ENCODE assay signal across 1 cellular context in the genomic region with DNA sequence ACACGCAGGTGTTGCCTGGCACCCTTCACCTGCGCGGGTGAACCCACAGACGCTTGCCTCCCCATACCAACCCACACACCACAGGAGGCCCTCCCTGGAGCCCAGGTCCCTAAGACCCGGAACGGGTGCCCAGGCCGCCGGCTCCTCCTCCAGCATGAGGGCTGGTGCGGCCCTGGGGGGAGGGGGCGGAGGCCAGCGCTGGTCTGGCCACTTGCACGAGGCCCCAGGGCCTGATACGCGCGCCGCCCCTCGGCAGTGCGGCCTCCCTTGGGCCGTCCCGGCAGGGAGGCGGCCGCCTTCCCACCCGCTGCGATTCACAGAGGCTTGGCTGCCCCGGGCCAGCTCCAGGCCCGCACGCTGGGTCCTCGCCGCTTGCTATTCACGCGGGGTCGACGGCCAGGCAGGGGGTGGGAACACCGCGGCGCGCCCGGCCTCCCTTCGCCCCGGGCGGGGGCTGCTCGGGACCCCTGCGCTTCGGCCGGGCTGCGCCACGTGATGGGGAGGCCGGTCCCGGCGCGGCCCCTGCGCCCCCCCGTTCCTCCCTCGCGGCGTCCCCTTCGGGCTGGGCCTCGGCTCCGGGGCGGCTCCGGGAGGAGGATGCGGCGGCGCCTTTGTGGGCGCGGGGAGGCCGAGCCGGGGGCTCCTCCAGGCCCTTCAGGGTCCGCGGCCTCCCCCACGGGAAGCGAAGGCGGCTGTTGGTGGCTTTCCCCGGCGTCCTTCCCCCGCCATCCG.
TF ChIP-seq lines count a peak whose summit lies in the region.

No MANE protein-coding gene starts in this region.

TF ChIP-seq in HepG2, 621 proteins besides CTCF, POLR2A, EP300 and RAD21 (continued from another document and continues in another):
- TF ChIP-seq CBX2 (IDR thresholded peaks at IDR 0.05; ENCODE audit: low read depth, low read length) (no peak), CBX2 (CRISPR knock-in tag; IDR thresholded peaks at IDR 0.05; ENCODE audit: low read depth) (no peak), NCOA5 (CRISPR knock-in tag; IDR thresholded peaks at IDR 0.05) (no peak), ZNF138 (CRISPR knock-in tag; IDR thresholded peaks at IDR 0.05; ENCODE audit: low read depth) (no peak), CENPX (CRISPR knock-in tag; IDR thresholded peaks at IDR 0.05) (no peak), TEAD2 (CRISPR knock-in tag; IDR thresholded peaks at IDR 0.05) (peak; percentile 68; the same call in 1 of the 2 replicates), HNRNPL (IDR thresholded peaks at IDR 0.05; ENCODE audit: low read depth, low read length) (peak; percentile 83; the same call in 1 of the 2 replicates), ZNF841 (CRISPR knock-in tag; IDR thresholded peaks at IDR 0.05; ENCODE audit: borderline replicate concordance) (0 out of 2 replicates have a peak, but pooled peaks have one; percentile 23), HNF4A (CRISPR knock-in tag; IDR thresholded peaks at IDR 0.05) (no peak), ZNF557 (CRISPR knock-in tag; IDR thresholded peaks at IDR 0.05) (no peak; the same call in 1 of the 2 replicates), NFIB (CRISPR knock-in tag; IDR thresholded peaks at IDR 0.05; ENCODE audit: borderline replicate concordance) (no peak), EHMT2 (IDR thresholded peaks at IDR 0.05; ENCODE audit: borderline replicate concordance, low read depth, low read length) (no peak), MAFG (CRISPR knock-in tag; IDR thresholded peaks at IDR 0.05) (no peak), SETDB1 (CRISPR knock-in tag; IDR thresholded peaks at IDR 0.05; ENCODE audit: borderline replicate concordance) (no peak), PTBP1 (IDR thresholded peaks at IDR 0.05; ENCODE audit: low read depth, low read length, poor library complexity, severe bottlenecking) (no peak), ZNF598 (CRISPR knock-in tag; IDR thresholded peaks at IDR 0.05; ENCODE audit: borderline replicate concordance) (no peak), CCDC6 (CRISPR knock-in tag; IDR thresholded peaks at IDR 0.05) (no peak; the same call in 1 of the 2 replicates), MED8 (CRISPR knock-in tag; IDR thresholded peaks at IDR 0.05; ENCODE audit: insufficient replicate concordance) (peak; percentile 28), TMF1 (CRISPR knock-in tag; IDR thresholded peaks at IDR 0.05; ENCODE audit: low read depth) (peak; percentile 39; the same call in 1 of the 2 replicates), XRCC5 (optimal IDR thresholded peaks at IDR 0.05; ENCODE audit: low read length) (no peak), SOX13 (IDR thresholded peaks at IDR 0.05) (no peak), SOX13 (CRISPR knock-in tag; conservative IDR thresholded peaks at IDR 0.05 in 1 of 2, IDR thresholded peaks at IDR 0.05 in 1 of 2) (no peak), JUN (CRISPR knock-in tag; IDR thresholded peaks at IDR 0.05) (no peak), HNRNPH1 (optimal IDR thresholded peaks at IDR 0.05; ENCODE audit: low read depth, low read length) (no peak), GATAD2A (CRISPR knock-in tag; IDR thresholded peaks at IDR 0.05) (no peak), PHF5A (CRISPR knock-in tag; IDR thresholded peaks at IDR 0.05; ENCODE audit: low read depth, unreplicated experiment) (no peak), ISX (CRISPR knock-in tag; conservative IDR thresholded peaks at IDR 0.05) (no peak), ZNF451 (CRISPR knock-in tag; IDR thresholded peaks at IDR 0.05) (no peak), ZMYM3 (CRISPR knock-in tag; IDR thresholded peaks at IDR 0.05) (no peak), NFATC3 (CRISPR knock-in tag; IDR thresholded peaks at IDR 0.05) (no peak), FOXP1 (IDR thresholded peaks at IDR 0.05) (no peak), FOXP1 (CRISPR knock-in tag; IDR thresholded peaks at IDR 0.05) (no peak), FOXK2 (IDR thresholded peaks at IDR 0.05) (no peak), ZNF616 (CRISPR knock-in tag; IDR thresholded peaks at IDR 0.05; ENCODE audit: low read depth) (no peak), GTF2F1 (IDR thresholded peaks at IDR 0.05; ENCODE audit: low read length) (no peak)
- TF ChIP-seq, protein P1, sequence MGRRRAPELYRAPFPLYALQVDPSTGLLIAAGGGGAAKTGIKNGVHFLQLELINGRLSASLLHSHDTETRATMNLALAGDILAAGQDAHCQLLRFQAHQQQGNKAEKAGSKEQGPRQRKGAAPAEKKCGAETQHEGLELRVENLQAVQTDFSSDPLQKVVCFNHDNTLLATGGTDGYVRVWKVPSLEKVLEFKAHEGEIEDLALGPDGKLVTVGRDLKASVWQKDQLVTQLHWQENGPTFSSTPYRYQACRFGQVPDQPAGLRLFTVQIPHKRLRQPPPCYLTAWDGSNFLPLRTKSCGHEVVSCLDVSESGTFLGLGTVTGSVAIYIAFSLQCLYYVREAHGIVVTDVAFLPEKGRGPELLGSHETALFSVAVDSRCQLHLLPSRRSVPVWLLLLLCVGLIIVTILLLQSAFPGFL (CRISPR knock-in tag; IDR thresholded peaks at IDR 0.05): 0 out of 2 replicates have a peak, but pooled peaks have one; percentile 54
- TF ChIP-seq, protein P2, sequence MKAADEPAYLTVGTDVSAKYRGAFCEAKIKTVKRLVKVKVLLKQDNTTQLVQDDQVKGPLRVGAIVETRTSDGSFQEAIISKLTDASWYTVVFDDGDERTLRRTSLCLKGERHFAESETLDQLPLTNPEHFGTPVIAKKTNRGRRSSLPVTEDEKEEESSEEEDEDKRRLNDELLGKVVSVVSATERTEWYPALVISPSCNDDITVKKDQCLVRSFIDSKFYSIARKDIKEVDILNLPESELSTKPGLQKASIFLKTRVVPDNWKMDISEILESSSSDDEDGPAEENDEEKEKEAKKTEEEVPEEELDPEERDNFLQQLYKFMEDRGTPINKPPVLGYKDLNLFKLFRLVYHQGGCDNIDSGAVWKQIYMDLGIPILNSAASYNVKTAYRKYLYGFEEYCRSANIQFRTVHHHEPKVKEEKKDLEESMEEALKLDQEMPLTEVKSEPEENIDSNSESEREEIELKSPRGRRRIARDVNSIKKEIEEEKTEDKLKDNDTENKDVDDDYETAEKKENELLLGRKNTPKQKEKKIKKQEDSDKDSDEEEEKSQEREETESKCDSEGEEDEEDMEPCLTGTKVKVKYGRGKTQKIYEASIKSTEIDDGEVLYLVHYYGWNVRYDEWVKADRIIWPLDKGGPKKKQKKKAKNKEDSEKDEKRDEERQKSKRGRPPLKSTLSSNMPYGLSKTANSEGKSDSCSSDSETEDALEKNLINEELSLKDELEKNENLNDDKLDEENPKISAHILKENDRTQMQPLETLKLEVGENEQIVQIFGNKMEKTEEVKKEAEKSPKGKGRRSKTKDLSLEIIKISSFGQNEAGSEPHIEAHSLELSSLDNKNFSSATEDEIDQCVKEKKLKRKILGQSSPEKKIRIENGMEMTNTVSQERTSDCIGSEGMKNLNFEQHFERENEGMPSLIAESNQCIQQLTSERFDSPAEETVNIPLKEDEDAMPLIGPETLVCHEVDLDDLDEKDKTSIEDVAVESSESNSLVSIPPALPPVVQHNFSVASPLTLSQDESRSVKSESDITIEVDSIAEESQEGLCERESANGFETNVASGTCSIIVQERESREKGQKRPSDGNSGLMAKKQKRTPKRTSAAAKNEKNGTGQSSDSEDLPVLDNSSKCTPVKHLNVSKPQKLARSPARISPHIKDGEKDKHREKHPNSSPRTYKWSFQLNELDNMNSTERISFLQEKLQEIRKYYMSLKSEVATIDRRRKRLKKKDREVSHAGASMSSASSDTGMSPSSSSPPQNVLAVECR (CRISPR knock-in tag; IDR thresholded peaks at IDR 0.05; ENCODE audit: borderline replicate concordance): peak; percentile 65; the same call in 1 of the 2 replicates
- TF ChIP-seq, protein P3, sequence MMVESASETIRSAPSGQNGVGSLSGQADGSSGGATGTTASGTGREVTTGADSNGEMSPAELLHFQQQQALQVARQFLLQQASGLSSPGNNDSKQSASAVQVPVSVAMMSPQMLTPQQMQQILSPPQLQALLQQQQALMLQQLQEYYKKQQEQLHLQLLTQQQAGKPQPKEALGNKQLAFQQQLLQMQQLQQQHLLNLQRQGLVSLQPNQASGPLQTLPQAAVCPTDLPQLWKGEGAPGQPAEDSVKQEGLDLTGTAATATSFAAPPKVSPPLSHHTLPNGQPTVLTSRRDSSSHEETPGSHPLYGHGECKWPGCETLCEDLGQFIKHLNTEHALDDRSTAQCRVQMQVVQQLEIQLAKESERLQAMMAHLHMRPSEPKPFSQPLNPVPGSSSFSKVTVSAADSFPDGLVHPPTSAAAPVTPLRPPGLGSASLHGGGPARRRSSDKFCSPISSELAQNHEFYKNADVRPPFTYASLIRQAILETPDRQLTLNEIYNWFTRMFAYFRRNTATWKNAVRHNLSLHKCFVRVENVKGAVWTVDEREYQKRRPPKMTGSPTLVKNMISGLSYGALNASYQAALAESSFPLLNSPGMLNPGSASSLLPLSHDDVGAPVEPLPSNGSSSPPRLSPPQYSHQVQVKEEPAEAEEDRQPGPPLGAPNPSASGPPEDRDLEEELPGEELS (CRISPR knock-in tag; IDR thresholded peaks at IDR 0.05): no peak
- TF ChIP-seq, protein P4, sequence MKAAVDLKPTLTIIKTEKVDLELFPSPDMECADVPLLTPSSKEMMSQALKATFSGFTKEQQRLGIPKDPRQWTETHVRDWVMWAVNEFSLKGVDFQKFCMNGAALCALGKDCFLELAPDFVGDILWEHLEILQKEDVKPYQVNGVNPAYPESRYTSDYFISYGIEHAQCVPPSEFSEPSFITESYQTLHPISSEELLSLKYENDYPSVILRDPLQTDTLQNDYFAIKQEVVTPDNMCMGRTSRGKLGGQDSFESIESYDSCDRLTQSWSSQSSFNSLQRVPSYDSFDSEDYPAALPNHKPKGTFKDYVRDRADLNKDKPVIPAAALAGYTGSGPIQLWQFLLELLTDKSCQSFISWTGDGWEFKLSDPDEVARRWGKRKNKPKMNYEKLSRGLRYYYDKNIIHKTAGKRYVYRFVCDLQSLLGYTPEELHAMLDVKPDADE (CRISPR knock-in tag; IDR thresholded peaks at IDR 0.05): no peak
- TF ChIP-seq, protein P5, sequence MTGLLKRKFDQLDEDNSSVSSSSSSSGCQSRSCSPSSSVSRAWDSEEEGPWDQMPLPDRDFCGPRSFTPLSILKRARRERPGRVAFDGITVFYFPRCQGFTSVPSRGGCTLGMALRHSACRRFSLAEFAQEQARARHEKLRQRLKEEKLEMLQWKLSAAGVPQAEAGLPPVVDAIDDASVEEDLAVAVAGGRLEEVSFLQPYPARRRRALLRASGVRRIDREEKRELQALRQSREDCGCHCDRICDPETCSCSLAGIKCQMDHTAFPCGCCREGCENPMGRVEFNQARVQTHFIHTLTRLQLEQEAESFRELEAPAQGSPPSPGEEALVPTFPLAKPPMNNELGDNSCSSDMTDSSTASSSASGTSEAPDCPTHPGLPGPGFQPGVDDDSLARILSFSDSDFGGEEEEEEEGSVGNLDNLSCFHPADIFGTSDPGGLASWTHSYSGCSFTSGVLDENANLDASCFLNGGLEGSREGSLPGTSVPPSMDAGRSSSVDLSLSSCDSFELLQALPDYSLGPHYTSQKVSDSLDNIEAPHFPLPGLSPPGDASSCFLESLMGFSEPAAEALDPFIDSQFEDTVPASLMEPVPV (CRISPR knock-in tag; IDR thresholded peaks at IDR 0.05): no peak
- TF ChIP-seq, protein P6, sequence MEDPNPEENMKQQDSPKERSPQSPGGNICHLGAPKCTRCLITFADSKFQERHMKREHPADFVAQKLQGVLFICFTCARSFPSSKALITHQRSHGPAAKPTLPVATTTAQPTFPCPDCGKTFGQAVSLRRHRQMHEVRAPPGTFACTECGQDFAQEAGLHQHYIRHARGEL (CRISPR knock-in tag; IDR thresholded peaks at IDR 0.05): no peak
- TF ChIP-seq, protein P7, sequence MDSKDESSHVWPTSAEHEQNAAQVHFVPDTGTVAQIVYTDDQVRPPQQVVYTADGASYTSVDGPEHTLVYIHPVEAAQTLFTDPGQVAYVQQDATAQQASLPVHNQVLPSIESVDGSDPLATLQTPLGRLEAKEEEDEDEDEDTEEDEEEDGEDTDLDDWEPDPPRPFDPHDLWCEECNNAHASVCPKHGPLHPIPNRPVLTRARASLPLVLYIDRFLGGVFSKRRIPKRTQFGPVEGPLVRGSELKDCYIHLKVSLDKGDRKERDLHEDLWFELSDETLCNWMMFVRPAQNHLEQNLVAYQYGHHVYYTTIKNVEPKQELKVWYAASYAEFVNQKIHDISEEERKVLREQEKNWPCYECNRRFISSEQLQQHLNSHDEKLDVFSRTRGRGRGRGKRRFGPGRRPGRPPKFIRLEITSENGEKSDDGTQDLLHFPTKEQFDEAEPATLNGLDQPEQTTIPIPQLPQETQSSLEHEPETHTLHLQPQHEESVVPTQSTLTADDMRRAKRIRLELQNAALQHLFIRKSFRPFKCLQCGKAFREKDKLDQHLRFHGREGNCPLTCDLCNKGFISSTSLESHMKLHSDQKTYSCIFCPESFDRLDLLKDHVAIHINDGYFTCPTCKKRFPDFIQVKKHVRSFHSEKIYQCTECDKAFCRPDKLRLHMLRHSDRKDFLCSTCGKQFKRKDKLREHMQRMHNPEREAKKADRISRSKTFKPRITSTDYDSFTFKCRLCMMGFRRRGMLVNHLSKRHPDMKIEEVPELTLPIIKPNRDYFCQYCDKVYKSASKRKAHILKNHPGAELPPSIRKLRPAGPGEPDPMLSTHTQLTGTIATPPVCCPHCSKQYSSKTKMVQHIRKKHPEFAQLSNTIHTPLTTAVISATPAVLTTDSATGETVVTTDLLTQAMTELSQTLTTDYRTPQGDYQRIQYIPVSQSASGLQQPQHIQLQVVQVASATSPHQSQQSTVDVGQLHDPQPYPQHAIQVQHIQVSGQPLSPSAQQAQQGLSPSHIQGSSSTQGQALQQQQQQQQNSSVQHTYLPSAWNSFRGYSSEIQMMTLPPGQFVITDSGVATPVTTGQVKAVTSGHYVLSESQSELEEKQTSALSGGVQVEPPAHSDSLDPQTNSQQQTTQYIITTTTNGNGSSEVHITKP (CRISPR knock-in tag; IDR thresholded peaks at IDR 0.05; ENCODE audit: low read depth): no peak
- TF ChIP-seq, protein P8, sequence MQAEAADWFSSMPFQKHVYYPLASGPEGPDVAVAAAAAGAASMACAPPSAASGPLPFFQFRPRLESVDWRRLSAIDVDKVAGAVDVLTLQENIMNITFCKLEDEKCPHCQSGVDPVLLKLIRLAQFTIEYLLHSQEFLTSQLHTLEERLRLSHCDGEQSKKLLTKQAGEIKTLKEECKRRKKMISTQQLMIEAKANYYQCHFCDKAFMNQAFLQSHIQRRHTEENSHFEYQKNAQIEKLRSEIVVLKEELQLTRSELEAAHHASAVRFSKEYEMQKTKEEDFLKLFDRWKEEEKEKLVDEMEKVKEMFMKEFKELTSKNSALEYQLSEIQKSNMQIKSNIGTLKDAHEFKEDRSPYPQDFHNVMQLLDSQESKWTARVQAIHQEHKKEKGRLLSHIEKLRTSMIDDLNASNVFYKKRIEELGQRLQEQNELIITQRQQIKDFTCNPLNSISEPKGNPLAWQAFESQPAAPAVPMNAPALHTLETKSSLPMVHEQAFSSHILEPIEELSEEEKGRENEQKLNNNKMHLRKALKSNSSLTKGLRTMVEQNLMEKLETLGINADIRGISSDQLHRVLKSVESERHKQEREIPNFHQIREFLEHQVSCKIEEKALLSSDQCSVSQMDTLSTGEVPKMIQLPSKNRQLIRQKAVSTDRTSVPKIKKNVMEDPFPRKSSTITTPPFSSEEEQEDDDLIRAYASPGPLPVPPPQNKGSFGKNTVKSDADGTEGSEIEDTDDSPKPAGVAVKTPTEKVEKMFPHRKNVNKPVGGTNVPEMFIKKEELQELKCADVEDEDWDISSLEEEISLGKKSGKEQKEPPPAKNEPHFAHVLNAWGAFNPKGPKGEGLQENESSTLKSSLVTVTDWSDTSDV (CRISPR knock-in tag; IDR thresholded peaks at IDR 0.05): peak; percentile 61; the same call in 1 of the 2 replicates
